21 cellular contexts compared by ENCODE assay signal in genomic region chr13:38849316-38849715, GRCh38.
"Had no signal": no experiment of that assay in that cellular context is flagged by ENCODE, and none has a peak within 500 bp of the region (broad histone marks: within the 10 kb centered on the region; RNA-seq: fewer than 3 reads in every experiment).

No MANE protein-coding gene starts in this region.

- H3K27ac ChIP-seq: body of pancreas, dorsolateral prefrontal cortex, ovary, right lobe of liver, suprapubic skin had no signal

- ATAC-seq: activated CD8-positive, alpha-beta T cell treated with anti-CD3 and anti-CD28 coated beads for 36 hours; body of pancreas; left ventricle myocardium superior; mucosa of descending colon; stimulated activated naive CD8-positive, alpha-beta T cell treated with anti-CD3 and anti-CD28 coated beads, Interleukin-15, amount 100 ng/mL, for 72 hours had no signal

- H3K9me3 ChIP-seq: body of pancreas, gastrocnemius medialis, mucosa of descending colon, ovary, right lobe of liver, suprapubic skin had no signal

- H3K4me2 ChIP-seq: smooth muscle cell had no signal

- H3K4me3 ChIP-seq: body of pancreas, dorsolateral prefrontal cortex, gastrocnemius medialis, mucosa of descending colon, ovary, right lobe of liver, smooth muscle cell, suprapubic skin had no signal

- H3K36me3 ChIP-seq: ovary, right lobe of liver, suprapubic skin had no signal

- H3K27me3 ChIP-seq: body of pancreas, dorsolateral prefrontal cortex, gastrocnemius medialis, ovary, right lobe of liver, suprapubic skin had no signal

- H3K4me1 ChIP-seq: body of pancreas, right lobe of liver, suprapubic skin had no signal

- DNase-seq: activated CD4-positive, alpha-beta T cell treated with anti-CD3 and anti-CD28 coated beads, Interleukin-2, amount 10 ng/mL, durations not matched to agents 24 days and 14 days; activated CD8-positive, alpha-beta T cell treated with anti-CD3 and anti-CD28 coated beads for 36 hours; activated naive CD4-positive, alpha-beta T cell treated with Interleukin-2 at 50 U/mL for 16 hours; activated naive CD8-positive, alpha-beta T cell treated with anti-CD3 and anti-CD28 coated beads, Interleukin-2, amount 10 ng/mL, durations not matched to agents 7 days and 5 days; activated T-cell treated with anti-CD3 and anti-CD28 coated beads, Interleukin-2, amount 50 U/mL, for 24 hours; body of pancreas; central memory CD4-positive, alpha-beta T cell; dorsolateral prefrontal cortex; gastrocnemius medialis; head of caudate nucleus; kidney glomerular epithelial cell; left ventricle myocardium superior; mucosa of descending colon; naive B cell; ovary; right lobe of liver; stimulated activated CD4-positive, alpha-beta T cell treated with anti-CD3 and anti-CD28 coated beads, Interleukin-4, amount 100 ng/mL, for 1 hour; stimulated activated naive CD8-positive, alpha-beta T cell treated with anti-CD3 and anti-CD28 coated beads, Interleukin-15, amount 100 ng/mL, for 72 hours; T-helper 9 cell had no signal
